Comparison of ENCODE assay signal across 24 cellular contexts in genomic region chr3:5473471-5473870, GRCh38.
"Had no signal": no experiment of that assay in that cellular context is flagged by ENCODE, and none has a peak within 500 bp of the region (broad histone marks: within the 10 kb centered on the region; RNA-seq: fewer than 3 reads in every experiment).

No MANE protein-coding gene starts in this region.

- ATAC-seq: activated T-cell treated with anti-CD3 and anti-CD28 coated beads, Interleukin-2, amount 50 U/mL, for 4 hours; activated T-helper 17 cell treated with anti-CD3 and anti-CD28 coated beads, Interleukin-2, amount 50 U/mL, for 72 hours; gastroesophageal sphincter; mucosa of descending colon; natural killer cell treated with Interleukin-12 subunit alpha and Interleukin-12 subunit beta and Interleukin-15 and Interleukin-18, amount 100 ng/mL, for 72 hours; right cardiac atrium; stimulated activated naive CD8-positive, alpha-beta T cell treated with anti-CD3 and anti-CD28 coated beads, Interleukin-15, Interleukin-2, amounts not matched to agents 100 U/mL and 50 U/mL, for 24 hours; WTC11 had no signal

- DNase-seq: activated CD4-positive, alpha-beta memory T cell treated with anti-CD3 and anti-CD28 coated beads, Interleukin-2, amount 10 ng/mL, durations not matched to agents 7 days and 5 days; activated CD4-positive, alpha-beta T cell treated with anti-CD3 and anti-CD28 coated beads for 1 hour; activated CD4-positive, alpha-beta T cell treated with anti-CD3 and anti-CD28 coated beads, Interleukin-2, amount 10 ng/mL, durations not matched to agents 7 days and 5 days; activated CD8-positive, alpha-beta memory T cell treated with anti-CD3 and anti-CD28 coated beads, Interleukin-2, amount 50 U/mL, for 48 hours; activated gamma-delta T cell treated with Interleukin-2 at 50 U/mL for 16 hours; activated naive CD4-positive, alpha-beta T cell treated with anti-CD3 and anti-CD28 coated beads, Interleukin-2, amount 50 U/mL, for 16 hours; activated T-cell treated with anti-CD3 and anti-CD28 coated beads, Interleukin-2, amount 50 U/mL, for 4 hours; amniotic stem cell; brain microvascular endothelial cell; cortex of kidney; islet precursor cell; left ventricle myocardium inferior; mucosa of descending colon; posterior cingulate gyrus; right cardiac atrium; stimulated activated CD4-positive, alpha-beta T cell treated with anti-CD3 and anti-CD28 coated beads, Interleukin-15, amount 100 ng/mL, for 24 hours; stimulated activated CD4-positive, alpha-beta T cell treated with anti-CD3 and anti-CD28 coated beads, Interleukin-2, amount 100 ng/mL, for 24 hours; stimulated activated naive CD8-positive, alpha-beta T cell treated with anti-CD3 and anti-CD28 coated beads, Interleukin-15, Interleukin-2, amounts not matched to agents 100 U/mL and 50 U/mL, for 24 hours; testis; transverse colon had no signal
